In the genomic region with DNA sequence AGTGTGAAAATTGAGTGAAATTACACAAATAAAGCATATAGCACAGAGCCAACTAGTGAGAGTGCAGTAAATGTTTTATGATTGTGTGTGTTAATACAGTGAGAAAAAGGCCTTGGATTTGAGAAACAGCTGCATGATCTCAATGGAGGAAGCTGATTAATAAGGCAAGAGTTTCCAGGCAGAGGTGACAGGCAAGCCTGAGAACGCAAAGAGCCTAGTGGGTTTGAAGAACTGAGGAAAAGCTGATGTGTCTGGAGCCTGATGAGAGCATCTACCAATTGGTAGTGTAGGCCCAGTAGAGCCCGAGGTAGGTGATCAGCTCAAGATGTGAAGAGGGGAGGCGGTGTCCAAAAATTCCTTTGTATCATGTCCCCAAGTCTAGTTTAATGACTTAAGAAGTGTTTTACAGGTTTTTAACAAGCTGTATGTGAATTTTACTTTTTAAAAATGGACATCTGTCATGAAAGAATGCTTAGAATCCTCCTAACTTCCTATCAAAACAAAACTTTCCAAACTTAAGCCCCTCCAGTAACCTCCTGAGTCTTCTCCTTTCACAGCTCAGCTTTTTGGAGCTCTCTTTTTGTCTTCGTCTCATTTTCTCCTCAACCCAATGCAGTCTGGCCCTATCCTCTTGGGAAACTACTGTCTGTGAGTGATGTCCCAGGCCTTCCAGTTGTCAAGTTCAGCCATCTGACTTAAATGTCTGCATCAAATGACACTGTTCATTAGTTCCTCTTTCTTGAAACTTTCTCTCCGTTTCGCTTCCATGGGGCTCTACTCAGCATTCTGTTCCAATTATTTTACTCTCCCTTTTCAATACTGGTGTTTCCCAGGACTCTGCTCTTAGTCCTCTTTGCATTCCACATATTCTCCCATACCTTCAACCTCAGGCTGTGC, we compare ENCODE assay signal across 8 cellular contexts. TPM values are rescaled to one million over a fixed set of nuclear protein-coding genes. Genes with fewer than 3 reads are reported as not detected.
A peak's percentile ranks its signal among the peaks of the same experiment; 100 is the strongest.
DNase-seq lines count a peak whose midpoint lies in the region; ATAC-seq and TF ChIP-seq lines count a peak whose summit lies in the region.

No MANE protein-coding gene starts in this region.

- peak overlapping the region; percentile 86 to 91 for H3K4me3 ChIP-seq in vagina

- intact Hi-C loops in vagina (cut with DNase I): no loop called here

- peaks cover 3% of the 10 kb centered on the region for H3K36me3 Mint-ChIP-seq in T-helper 2 cell treated with Interferon-gamma antibody and Interleukin-4, amounts not matched to agents 5 μg/mL and 100 μg/mL, for 36 hours (ENCODE audit: low read depth)

- no peaks in the 10 kb centered on the region for H3K27me3 ChIP-seq in vagina

- H3K27ac ChIP-seq in vagina: peak overlapping the region; percentile 81

- no peak for TF ChIP-seq CTCF in vagina (IDR thresholded peaks at IDR 0.05)

- TF ChIP-seq POLR2A in vagina (IDR thresholded peaks at IDR 0.05): no peak

- H3K27ac Mint-ChIP-seq in T-helper 2 cell treated with Interferon-gamma antibody and Interleukin-4, amounts not matched to agents 5 μg/mL and 100 μg/mL, for 36 hours: no peak overlapping the region

- H3K9me3 Mint-ChIP-seq in T-helper 2 cell treated with Interferon-gamma antibody and Interleukin-4, amounts not matched to agents 5 μg/mL and 100 μg/mL, for 36 hours: no peaks in the 10 kb centered on the region

- no peaks in the 10 kb centered on the region for H3K36me3 ChIP-seq in vagina

- H3K9me3 ChIP-seq in vagina: no peaks in the 10 kb centered on the region

- peaks cover 46% of the 10 kb centered on the region for H3K4me1 ChIP-seq in vagina

- no peak for ATAC-seq in GM19397 (IDR thresholded peaks at IDR 0.05; ENCODE audit: unreplicated experiment)

- peak; percentile 6 for DNase-seq in stimulated activated CD4-positive, alpha-beta T cell treated with anti-CD3 and anti-CD28 coated beads, Interleukin-1b, Interleukin-23, amount 100 ng/mL, for 48 hours
- DNase-seq in stimulated activated CD4-positive, alpha-beta T cell treated with anti-CD3 and anti-CD28 coated beads, Interleukin-2, amount 100 ng/mL, for 48 hours: no peak
- peak; percentile 7 for DNase-seq in T-helper 2 cell treated with Interferon-gamma antibody and Interleukin-4, amounts not matched to agents 5 μg/mL and 100 μg/mL, for 36 hours (ENCODE audit: low spot score)
- DNase-seq in kidney glomerular epithelial cell (lab: John Stamatoyannopoulos, UW) (peak; percentile 10), vagina (ENCODE audit: extremely low spot score in 2 of 2) (no peak), retina (no peak), amniotic stem cell (lab: John Stamatoyannopoulos, UW) (no peak)

- H3K4me3 Mint-ChIP-seq in T-helper 2 cell treated with Interferon-gamma antibody and Interleukin-4, amounts not matched to agents 5 μg/mL and 100 μg/mL, for 36 hours: no peak overlapping the region

- peaks cover 22% of the 10 kb centered on the region for H3K4me1 Mint-ChIP-seq in T-helper 2 cell treated with Interferon-gamma antibody and Interleukin-4, amounts not matched to agents 5 μg/mL and 100 μg/mL, for 36 hours (ENCODE audit: low read depth)

- H3K27me3 Mint-ChIP-seq in T-helper 2 cell treated with Interferon-gamma antibody and Interleukin-4, amounts not matched to agents 5 μg/mL and 100 μg/mL, for 36 hours (ENCODE audit: low read depth): peaks cover 10% of the 10 kb centered on the region

RNA-seq across cellular contexts. Expression of a gene that starts 1.2 kb away (rescaled TPM):
- 17.4 TPM for total RNA-seq in vagina

RNA-seq across cellular contexts. Expression of a gene that starts 1.9 kb away (rescaled TPM):
- total RNA-seq in vagina: 20.1 TPM

Comparison
In these comparisons a context has a peak if more than half of its experiments do, and no peak if none do; other contexts are left out.
1. DNase-seq: peak in stimulated activated CD4-positive, alpha-beta T cell treated with anti-CD3 and anti-CD28 coated beads, Interleukin-1b, Interleukin-23, amount 100 ng/mL, for 48 hours (single experiment), T-helper 2 cell treated with Interferon-gamma antibody and Interleukin-4, amounts not matched to agents 5 μg/mL and 100 μg/mL, for 36 hours (single experiment) and kidney glomerular epithelial cell (single experiment); none in stimulated activated CD4-positive, alpha-beta T cell treated with anti-CD3 and anti-CD28 coated beads, Interleukin-2, amount 100 ng/mL, for 48 hours (0 of 2), vagina (0 of 2), retina (single experiment) and amniotic stem cell (single experiment).